1 cellular context compared by ENCODE assay signal in the genomic region with DNA sequence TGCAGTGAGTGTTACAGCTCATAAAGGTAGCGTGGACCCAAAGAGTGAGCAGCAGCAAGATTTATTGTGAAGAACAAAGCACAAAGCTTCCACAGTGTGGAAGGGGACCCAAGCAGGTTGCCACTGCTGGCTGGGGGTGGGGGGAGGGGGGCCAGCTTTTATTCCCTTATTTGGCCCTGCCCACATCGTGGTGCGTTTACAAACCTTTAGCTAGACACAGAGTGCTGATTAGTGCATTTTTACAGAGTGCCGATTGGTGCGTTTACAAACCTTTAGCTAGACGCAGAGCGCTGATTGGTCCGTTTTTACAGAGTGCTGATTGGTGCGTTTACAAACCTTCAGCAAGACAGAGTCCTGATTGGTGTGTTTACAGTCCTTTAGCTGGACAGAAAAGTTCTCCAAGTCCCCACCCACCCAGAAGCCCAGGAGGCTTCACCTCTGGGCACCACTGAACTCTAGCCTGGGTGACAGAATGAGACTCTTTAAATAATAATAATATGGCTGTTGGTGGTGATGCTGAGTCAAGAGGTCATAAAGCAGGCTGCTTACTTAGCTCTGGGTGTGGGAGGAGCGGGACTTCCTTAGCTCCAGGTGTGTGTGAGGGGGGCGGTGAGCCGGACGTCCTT.
A peak's percentile ranks its signal among the peaks of the same experiment; 100 is the strongest.
TF ChIP-seq lines count a peak whose summit lies in the region.

No MANE protein-coding gene starts in this region.

TF ChIP-seq in GM12878, 131 proteins besides CTCF, POLR2A, EP300 and RAD21:
- TF ChIP-seq, protein P1, sequence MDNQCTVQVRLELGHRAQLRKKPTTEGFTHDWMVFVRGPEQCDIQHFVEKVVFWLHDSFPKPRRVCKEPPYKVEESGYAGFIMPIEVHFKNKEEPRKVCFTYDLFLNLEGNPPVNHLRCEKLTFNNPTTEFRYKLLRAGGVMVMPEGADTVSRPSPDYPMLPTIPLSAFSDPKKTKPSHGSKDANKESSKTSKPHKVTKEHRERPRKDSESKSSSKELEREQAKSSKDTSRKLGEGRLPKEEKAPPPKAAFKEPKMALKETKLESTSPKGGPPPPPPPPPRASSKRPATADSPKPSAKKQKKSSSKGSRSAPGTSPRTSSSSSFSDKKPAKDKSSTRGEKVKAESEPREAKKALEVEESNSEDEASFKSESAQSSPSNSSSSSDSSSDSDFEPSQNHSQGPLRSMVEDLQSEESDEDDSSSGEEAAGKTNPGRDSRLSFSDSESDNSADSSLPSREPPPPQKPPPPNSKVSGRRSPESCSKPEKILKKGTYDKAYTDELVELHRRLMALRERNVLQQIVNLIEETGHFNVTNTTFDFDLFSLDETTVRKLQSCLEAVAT (IDR thresholded peaks at IDR 0.05) = peak; percentile 85
- 0 out of 4 replicates have a peak, but pooled peaks of 1 of the 2 experiments have one; percentile 16 for TF ChIP-seq SRF (IDR thresholded peaks at IDR 0.05; ENCODE audit: low read depth in 2 of 2, low read length in 2 of 2)
- 0 out of 2 replicates have a peak, but pooled peaks have one; percentile 28 for TF ChIP-seq RB1 (IDR thresholded peaks at IDR 0.05; ENCODE audit: borderline replicate concordance)
- TF ChIP-seq ZBTB33 (IDR thresholded peaks at IDR 0.05) = 0 out of 2 replicates have a peak, but pooled peaks have one; percentile 79
- TF ChIP-seq SP1 (IDR thresholded peaks at IDR 0.05; ENCODE audit: low read depth, low read length) = peak; percentile 31
